ENCODE assay signal across 1 cellular context in the genomic region with DNA sequence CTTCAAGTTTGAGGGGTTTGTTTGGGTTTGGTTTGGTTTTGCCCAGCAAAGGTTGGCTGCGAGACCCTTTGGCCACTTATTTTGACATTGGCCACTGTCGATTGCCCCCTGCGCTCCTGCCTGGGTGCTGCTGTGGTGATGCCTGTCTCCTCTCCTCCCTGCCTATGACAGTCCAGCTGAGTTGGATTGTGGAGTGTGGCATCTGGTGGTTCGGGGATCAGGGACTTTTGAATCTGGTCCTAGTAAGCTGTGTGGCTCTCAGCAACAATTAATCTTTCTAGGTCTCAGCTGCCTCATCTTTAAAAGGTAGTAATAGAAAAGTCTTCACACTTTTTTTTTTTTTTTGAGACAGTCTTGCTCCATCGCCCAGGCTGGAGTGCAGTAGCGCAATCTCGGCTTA.
TF ChIP-seq lines count a peak whose summit lies in the region.

No MANE protein-coding gene starts in this region.

TF ChIP-seq in IMR-90, 13 proteins besides CTCF, POLR2A, EP300 and RAD21:
- no peak for TF ChIP-seq RCOR1 (IDR thresholded peaks at IDR 0.05; ENCODE audit: insufficient replicate concordance, low read length)
- no peak for TF ChIP-seq MAZ (IDR thresholded peaks at IDR 0.05; ENCODE audit: borderline replicate concordance, low read depth, low read length)
- TF ChIP-seq NFE2L2 (IDR thresholded peaks at IDR 0.05; ENCODE audit: low read depth, low read length): no peak
- TF ChIP-seq CHD1 (IDR thresholded peaks at IDR 0.05; ENCODE audit: low read depth, low read length): no peak
- TF ChIP-seq SMC3 (IDR thresholded peaks at IDR 0.05; ENCODE audit: low read depth, low read length): no peak
